Comparison of ENCODE assay signal across 16 cellular contexts in genomic region chr1:203317429-203318228, GRCh38. TPM values are rescaled to one million over a fixed set of nuclear protein-coding genes. Genes with fewer than 3 reads are reported as not detected.
DNase-seq lines count a peak whose midpoint lies in the region; ATAC-seq and TF ChIP-seq lines count a peak whose summit lies in the region.
"Had no signal": no experiment of that assay in that cellular context is flagged by ENCODE, and none has a peak within 500 bp of the region (broad histone marks: within the 10 kb centered on the region; RNA-seq: fewer than 3 reads in every experiment).

No MANE protein-coding gene starts in this region.

- H3K4me1 ChIP-seq in muscle layer of duodenum (ENCODE audit: control insufficient read depth in 1 of 2, insufficient read depth in 2 of 2, low read length in 2 of 2) (peaks cover 11 to 20% of the 10 kb centered on the region in 2 donors), upper lobe of left lung (peaks cover 34 to 60% (median 51%) of the 10 kb centered on the region in 4 donors)

- TF ChIP-seq POLR2A in upper lobe of left lung (IDR thresholded peaks at IDR 0.05), result no peak

- POLR2A ChIA-PET in T-cell (lab: Charles Lee), result interaction anchor here (0.5 to 2.3 kb wide), 6 partner anchors 8 to 28 kb away, joined by 4 to 14 read pairs (median 6); no protein-coding TSS in a partner anchor

- WGBS in upper lobe of left lung, 2 donors, result 65 to 80% methylated on average over 7 of the region's 7 CpGs

- no peaks in the 10 kb centered on the region for H3K9me3 Mint-ChIP-seq in activated naive CD8-positive, alpha-beta T cell (ENCODE audit: low read depth)
- no peaks in the 10 kb centered on the region for H3K9me3 Mint-ChIP-seq in activated naive CD8-positive, alpha-beta T cell treated with anti-CD3 and anti-CD28 coated beads, Interleukin-2, amount 50 U/mL, for 24 hours
- H3K9me3 Mint-ChIP-seq in T-cell (no peaks in the 10 kb centered on the region), osteocyte (ENCODE audit: unreplicated experiment) (no peaks in the 10 kb centered on the region)
- H3K9me3 Mint-ChIP-seq: activated naive CD8-positive, alpha-beta T cell treated with anti-CD3 and anti-CD28 coated beads, Interleukin-2, amount 10 ng/mL, durations not matched to agents 7 days and 5 days; stimulated activated effector memory CD8-positive, alpha-beta T cell treated with anti-CD3 and anti-CD28 coated beads, Interleukin-12 subunit alpha, Interleukin-12 subunit beta, amount 100 ng/mL, for 72 hours had no signal

- H3K4me3 Mint-ChIP-seq in activated naive CD8-positive, alpha-beta T cell, result no peak overlapping the region
- H3K4me3 Mint-ChIP-seq in activated naive CD8-positive, alpha-beta T cell treated with anti-CD3 and anti-CD28 coated beads, Interleukin-2, amount 50 U/mL, for 24 hours, result no peak overlapping the region
- H3K4me3 Mint-ChIP-seq in T-cell (peak overlapping the region in 1 of 3 donors; percentile 20), osteocyte (ENCODE audit: unreplicated experiment) (no peak overlapping the region)
- H3K4me3 Mint-ChIP-seq: activated naive CD8-positive, alpha-beta T cell treated with anti-CD3 and anti-CD28 coated beads, Interleukin-2, amount 10 ng/mL, durations not matched to agents 7 days and 5 days; stimulated activated effector memory CD8-positive, alpha-beta T cell treated with anti-CD3 and anti-CD28 coated beads, Interleukin-12 subunit alpha, Interleukin-12 subunit beta, amount 100 ng/mL, for 72 hours had no signal

- ATAC-seq in activated naive CD8-positive, alpha-beta T cell treated with anti-CD3 and anti-CD28 coated beads, Interleukin-2, amount 50 U/mL, for 24 hours, result no peak
- ATAC-seq in T-cell (replicated peaks in 1 of 4) (no peak), upper lobe of left lung (ENCODE audit: low FRiP score in 2 of 2) (no peak)
- ATAC-seq: stimulated activated effector memory CD8-positive, alpha-beta T cell treated with anti-CD3 and anti-CD28 coated beads, Interleukin-12 subunit alpha, Interleukin-12 subunit beta, amount 100 ng/mL, for 72 hours had no signal

- no peaks in the 10 kb centered on the region for H3K27me3 Mint-ChIP-seq in activated naive CD8-positive, alpha-beta T cell
- H3K27me3 Mint-ChIP-seq in activated naive CD8-positive, alpha-beta T cell treated with anti-CD3 and anti-CD28 coated beads, Interleukin-2, amount 50 U/mL, for 24 hours, result no peaks in the 10 kb centered on the region
- no peaks in the 10 kb centered on the region for H3K27me3 Mint-ChIP-seq in T-cell
- H3K27me3 Mint-ChIP-seq in osteocyte (ENCODE audit: unreplicated experiment), result peaks cover 41% of the 10 kb centered on the region

- H3K27me3 ChIP-seq in muscle layer of duodenum (ENCODE audit: low read depth, low read length) (no peaks in the 10 kb centered on the region), upper lobe of left lung (no peaks in the 10 kb centered on the region)
- H3K27me3 ChIP-seq: gastrocnemius medialis had no signal

- TF ChIP-seq CTCF in upper lobe of left lung (IDR thresholded peaks at IDR 0.05) (no peak), osteocyte (IDR thresholded peaks at IDR 0.05) (no peak)

- H3K36me3 Mint-ChIP-seq in activated naive CD8-positive, alpha-beta T cell, result peaks cover 2% of the 10 kb centered on the region
- H3K36me3 Mint-ChIP-seq in activated naive CD8-positive, alpha-beta T cell treated with anti-CD3 and anti-CD28 coated beads, Interleukin-2, amount 50 U/mL, for 24 hours (ENCODE audit: low read depth), result peaks cover 14% of the 10 kb centered on the region
- H3K36me3 Mint-ChIP-seq in T-cell (no peaks in the 10 kb centered on the region), osteocyte (ENCODE audit: unreplicated experiment) (peaks cover 2% of the 10 kb centered on the region)

- CTCF ChIA-PET in T-cell (lab: Charles Lee), result interaction anchor here (0.5 to 1.2 kb wide), 5 partner anchors 10 to 348 kb away, joined by 3 read pairs; no protein-coding TSS in a partner anchor

- DNase-seq in activated naive CD8-positive, alpha-beta T cell treated with anti-CD3 and anti-CD28 coated beads, Interleukin-2, amount 50 U/mL, for 24 hours, result no peak
- DNase-seq in T-cell, result no peak
- DNase-seq in upper lobe of left lung, result no peak
- no peak for DNase-seq in RKO (ENCODE audit: low spot score)
- no peak for DNase-seq in activated T-cell treated with anti-CD3 and anti-CD28 coated beads, Interleukin-2, amount 50 U/mL, for 48 hours
- DNase-seq in osteocyte (ENCODE audit: extremely low spot score, unreplicated experiment), result no peak
- DNase-seq: activated naive CD8-positive, alpha-beta T cell treated with anti-CD3 and anti-CD28 coated beads, Interleukin-2, amount 10 ng/mL, durations not matched to agents 7 days and 5 days; cerebellar nuclear complex; gastrocnemius medialis; stimulated activated CD4-positive, alpha-beta T cell treated with anti-CD3 and anti-CD28 coated beads, Interleukin-4, amount 100 ng/mL, for 24 hours had no signal

- peak overlapping the region; percentile 51 for H3K27ac Mint-ChIP-seq in activated naive CD8-positive, alpha-beta T cell
- no peak overlapping the region for H3K27ac Mint-ChIP-seq in activated naive CD8-positive, alpha-beta T cell treated with anti-CD3 and anti-CD28 coated beads, Interleukin-2, amount 50 U/mL, for 24 hours
- H3K27ac Mint-ChIP-seq in T-cell (peak overlapping the region; percentile 58 to 72), osteocyte (ENCODE audit: unreplicated experiment) (no peak overlapping the region)
- H3K27ac Mint-ChIP-seq: activated naive CD8-positive, alpha-beta T cell treated with anti-CD3 and anti-CD28 coated beads, Interleukin-2, amount 10 ng/mL, durations not matched to agents 7 days and 5 days had no signal

- no peak for TF ChIP-seq EP300 in upper lobe of left lung (IDR thresholded peaks at IDR 0.05)

- H3K4me3 ChIP-seq in muscle layer of duodenum (ENCODE audit: low read depth in 1 of 2, low read length in 2 of 2) (no peak overlapping the region), upper lobe of left lung (no peak overlapping the region)
- H3K4me3 ChIP-seq: gastrocnemius medialis, HAP-1 had no signal

- no peaks in the 10 kb centered on the region for H3K9me3 ChIP-seq in muscle layer of duodenum (ENCODE audit: control insufficient read depth in 1 of 2, low read length in 2 of 2)
- no peaks in the 10 kb centered on the region for H3K9me3 ChIP-seq in upper lobe of left lung
- H3K9me3 ChIP-seq: gastrocnemius medialis, HAP-1 had no signal

- H3K4me1 Mint-ChIP-seq in activated naive CD8-positive, alpha-beta T cell (ENCODE audit: low read depth), result peaks cover 69% of the 10 kb centered on the region
- H3K4me1 Mint-ChIP-seq in activated naive CD8-positive, alpha-beta T cell treated with anti-CD3 and anti-CD28 coated beads, Interleukin-2, amount 50 U/mL, for 24 hours, result peaks cover 42% of the 10 kb centered on the region
- H3K4me1 Mint-ChIP-seq in T-cell, result peaks cover 70 to 76% (median 73%) of the 10 kb centered on the region in 3 donors
- peaks cover 5% of the 10 kb centered on the region for H3K4me1 Mint-ChIP-seq in osteocyte (ENCODE audit: unreplicated experiment)

- H3K27ac ChIP-seq in muscle layer of duodenum (ENCODE audit: low read length) (peak overlapping the region; percentile 46), upper lobe of left lung (peak overlapping the region; percentile 62 to 84 (median 80))

- no peaks in the 10 kb centered on the region for H3K36me3 ChIP-seq in muscle layer of duodenum (ENCODE audit: control insufficient read depth in 1 of 2, insufficient read depth in 2 of 2, low read length in 2 of 2)
- no peaks in the 10 kb centered on the region for H3K36me3 ChIP-seq in upper lobe of left lung
- H3K36me3 ChIP-seq: gastrocnemius medialis had no signal

RNA-seq across cellular contexts. Expression of gene BTG2, which starts 12.3 kb away (rescaled TPM):
- 100 to 1,000 TPM; 172 to 655 (median 186) TPM for total RNA-seq in T-cell
- total RNA-seq in upper lobe of left lung, result 100 to 1,000 TPM in 3 of 6 donors, 10 to 100 TPM in 3; 59.1 to 178 (median 104) TPM
- 31.2 and 33.7 TPM in 2 replicates for total RNA-seq in osteocyte

RNA-seq across cellular contexts. Expression of gene FMOD, which starts 33.3 kb away (rescaled TPM):
- under 1 TPM in 3 of 5 donors, not detected in 2; 0.13 to 0.41 (median 0.18) TPM for total RNA-seq in T-cell
- total RNA-seq in upper lobe of left lung, result 10 to 100 TPM; 12.5 to 46.7 (median 25.4) TPM
- not detected in 2 replicates for total RNA-seq in osteocyte
- total RNA-seq: activated naive CD8-positive, alpha-beta T cell treated with anti-CD3 and anti-CD28 coated beads, Interleukin-2, amount 10 ng/mL, durations not matched to agents 7 days and 5 days; MCF 10A; mononuclear cell had no signal

Comparison
In these comparisons a context has a peak if more than half of its experiments do, and no peak if none do; other contexts are left out.
1. H3K27ac Mint-ChIP-seq: peak in activated naive CD8-positive, alpha-beta T cell (single experiment) and T-cell (2 of 2); none in activated naive CD8-positive, alpha-beta T cell treated with anti-CD3 and anti-CD28 coated beads, Interleukin-2, amount 50 U/mL, for 24 hours (single experiment) and osteocyte (single experiment).
2. RNA of gene FMOD, which starts 33.3 kb away (total RNA-seq): 12.5 to 46.7 TPM in upper lobe of left lung; 0.13 to 0.41 TPM in T-cell and not detected in osteocyte; every median in the first group is over 4 times any median in the second.